Comparison of ENCODE assay signal across 2 cellular contexts in genomic region chr1:16354619-16355018, GRCh38.
TF ChIP-seq lines count a peak whose summit lies in the region.

No MANE protein-coding gene starts in this region.

TF ChIP-seq in HepG2, 621 proteins besides CTCF, POLR2A, EP300 and RAD21:
- TF ChIP-seq ZBED4 (CRISPR knock-in tag; IDR thresholded peaks at IDR 0.05; ENCODE audit: borderline replicate concordance): no peak
- no peak for TF ChIP-seq E2F1 (CRISPR knock-in tag; IDR thresholded peaks at IDR 0.05)
- no peak for TF ChIP-seq MIXL1 (CRISPR knock-in tag; IDR thresholded peaks at IDR 0.05)
- TF ChIP-seq ZNF121 (CRISPR knock-in tag; IDR thresholded peaks at IDR 0.05): peak; percentile 25; the same call in 1 of the 2 replicates
- TF ChIP-seq TCF12 (IDR thresholded peaks at IDR 0.05): no peak
- TF ChIP-seq TCF12 (CRISPR knock-in tag; IDR thresholded peaks at IDR 0.05): no peak

TF ChIP-seq in GM12891, 5 proteins besides CTCF, POLR2A, EP300 and RAD21 (continued from another document):
- TF ChIP-seq PAX5 (IDR thresholded peaks at IDR 0.05; ENCODE audit: insufficient read depth, low read length, severe bottlenecking): no peak
- TF ChIP-seq SPI1 (IDR thresholded peaks at IDR 0.05; ENCODE audit: low read depth, low read length): no peak
